ENCODE assay signal across 12 cellular contexts in genomic region chr1:91877574-91878208, GRCh38. TPM values are rescaled to one million over a fixed set of nuclear protein-coding genes. Genes with fewer than 3 reads are reported as not detected.
A peak's percentile ranks its signal among the peaks of the same experiment; 100 is the strongest.
DNase-seq lines count a peak whose midpoint lies in the region; ATAC-seq, FAIRE-seq and TF ChIP-seq lines count a peak whose summit lies in the region.
"Had no signal": no experiment of that assay in that cellular context is flagged by ENCODE, and none has a peak within 500 bp of the region (broad histone marks: within the 10 kb centered on the region; RNA-seq: fewer than 3 reads in every experiment).

No MANE protein-coding gene starts in this region.

- intact Hi-C loops in esophagus squamous epithelium (cut with DNase I): no loop called here

- DNase-seq in GM12891 (ENCODE audit: insufficient read length, low spot score) (no peak), dedifferentiated amniotic fluid mesenchymal stem cell (ENCODE audit: extremely low spot score) (peak; percentile 42), NCI-H526 (lab: John Stamatoyannopoulos, UW) (no peak), substantia nigra (lab: John Stamatoyannopoulos, UW) (no peak), esophagus squamous epithelium (lab: John Stamatoyannopoulos, UW) (no peak), NCI-H1105 treated with DMSO at 0.1 percent for 48 hours (lab: John Stamatoyannopoulos, UW) (no peak)
- DNase-seq: CD4-positive, alpha-beta memory T cell; endodermal cell; SHP77 treated with DMSO at 0.1 percent for 48 hours; upper lobe of right lung had no signal

- H3K27ac ChIP-seq in substantia nigra (ENCODE audit: low read depth, low read length, poor library complexity, severe bottlenecking) (no peak overlapping the region), esophagus squamous epithelium (peak overlapping the region in 1 of 4 donors; percentile 21)
- H3K27ac ChIP-seq: upper lobe of right lung had no signal

- no peaks in the 10 kb centered on the region for H3K27me3 ChIP-seq in esophagus squamous epithelium
- H3K27me3 ChIP-seq: upper lobe of right lung had no signal

- peaks cover 10 to 95% (median 29%) of the 10 kb centered on the region in 3 donors for H3K4me1 ChIP-seq in esophagus squamous epithelium

- TF ChIP-seq POLR2A in GM12891 (IDR thresholded peaks at IDR 0.05; ENCODE audit: low read depth, low read length) (no peak), esophagus squamous epithelium (IDR thresholded peaks at IDR 0.05) (no peak)

- no peak overlapping the region for H3K4me3 ChIP-seq in esophagus squamous epithelium
- H3K4me3 ChIP-seq: upper lobe of right lung had no signal

- no peaks in the 10 kb centered on the region for H3K9me3 ChIP-seq in esophagus squamous epithelium
- H3K9me3 ChIP-seq: upper lobe of right lung had no signal

- no peaks in the 10 kb centered on the region for H3K36me3 ChIP-seq in esophagus squamous epithelium
- H3K36me3 ChIP-seq: upper lobe of right lung had no signal

- FAIRE-seq in GM12891 (lab: Jason Lieb, UNC): peak; percentile 59

- peak; percentile 38 for ATAC-seq in GM19351 (IDR thresholded peaks at IDR 0.05; ENCODE audit: unreplicated experiment)
- peak; percentile 38 for ATAC-seq in HG03095 (IDR thresholded peaks at IDR 0.05; ENCODE audit: unreplicated experiment)
- ATAC-seq: upper lobe of right lung had no signal

- no peak for TF ChIP-seq CTCF in esophagus squamous epithelium (IDR thresholded peaks at IDR 0.05)

- WGBS in esophagus squamous epithelium, 2 donors: 34 to 43% methylated on average over 5 of the region's 5 CpGs

TF ChIP-seq in GM12891, 5 proteins besides CTCF, POLR2A, EP300 and RAD21:
- TF ChIP-seq POU2F2 (IDR thresholded peaks at IDR 0.05; ENCODE audit: low read depth, low read length) (no peak), POLR2AphosphoS5 (IDR thresholded peaks at IDR 0.05; ENCODE audit: low read depth, low read length) (no peak), PAX5 (IDR thresholded peaks at IDR 0.05; ENCODE audit: insufficient read depth, low read length, severe bottlenecking) (no peak)

RNA-seq across cellular contexts. Expression of gene TGFBR3, which starts 8.3 kb away (rescaled TPM):
- 2.5 TPM for polyA plus RNA-seq in GM12891 (2012; ENCODE audit: low read depth, missing spikeins)
- 100 to 1,000 TPM in 1 of 4 donors, 10 to 100 TPM in 3; 11.3 to 119 (median 30.7) TPM for total RNA-seq in esophagus squamous epithelium
